20 cellular contexts compared by ENCODE assay signal in the genomic region with DNA sequence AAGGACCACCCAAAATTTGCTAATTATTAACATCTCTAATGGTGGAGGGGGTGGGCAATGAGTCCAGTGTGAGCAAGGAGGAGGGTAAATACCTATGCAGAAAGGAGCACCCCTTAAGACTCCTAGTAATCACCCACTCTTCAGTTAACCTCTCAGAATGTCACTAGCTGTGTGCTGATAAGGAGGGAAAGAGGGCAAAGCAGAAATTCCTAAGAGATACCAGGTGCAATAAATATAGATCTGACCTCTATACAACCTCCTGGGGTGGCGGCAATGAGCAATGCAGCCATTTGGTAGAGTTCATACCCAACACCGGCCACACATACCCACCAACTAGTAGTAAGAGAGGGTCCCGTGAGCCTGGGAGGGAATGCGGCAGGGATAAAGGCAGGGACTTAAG. TPM values are rescaled to one million over a fixed set of nuclear protein-coding genes. Genes with fewer than 3 reads are reported as not detected.
DNase-seq lines count a peak whose midpoint lies in the region; ATAC-seq and TF ChIP-seq lines count a peak whose summit lies in the region.
"Had no signal": no experiment of that assay in that cellular context is flagged by ENCODE, and none has a peak within 500 bp of the region (broad histone marks: within the 10 kb centered on the region; RNA-seq: fewer than 3 reads in every experiment).

No MANE protein-coding gene starts in this region.

- H3K27me3 Mint-ChIP-seq in WTC11 (ENCODE audit: low read depth) = no peaks in the 10 kb centered on the region
- no peaks in the 10 kb centered on the region for H3K27me3 Mint-ChIP-seq in nephron (ENCODE audit: low read depth)
- H3K27me3 Mint-ChIP-seq: CD4-positive, CD25-positive, alpha-beta regulatory T cell had no signal

- POLR2A ChIA-PET in WTC11 (lab: Charles Lee) = interaction anchor here (1.2 kb wide), 1 partner anchor 13 kb away, joined by 6 read pairs; the partner anchor contains the start of gene DPY19L3

- H3K4me1 ChIP-seq in heart right ventricle (peaks cover 0 to 12% (median 0%) of the 10 kb centered on the region in 9 donors), right atrium auricular region (peaks cover 0 to 3% of the 10 kb centered on the region in 2 donors)
- H3K4me1 ChIP-seq: BLaER1, HAP-1 had no signal

- H3K36me3 ChIP-seq in heart right ventricle (no peaks in the 10 kb centered on the region), right atrium auricular region (no peaks in the 10 kb centered on the region)
- H3K36me3 ChIP-seq: BLaER1 had no signal

- WGBS in heart right ventricle, 2 donors = 58 to 69% methylated on average over 4 of the region's 4 CpGs

- no peaks in the 10 kb centered on the region for H3K36me3 Mint-ChIP-seq in WTC11
- no peaks in the 10 kb centered on the region for H3K36me3 Mint-ChIP-seq in nephron (ENCODE audit: low read depth)

- H3K9me3 Mint-ChIP-seq in WTC11 (no peaks in the 10 kb centered on the region), nephron (no peaks in the 10 kb centered on the region)
- H3K9me3 Mint-ChIP-seq: CD4-positive, CD25-positive, alpha-beta regulatory T cell; HFFc6 had no signal

- in situ Hi-C loops in GM13977 (cut with MboI; ENCODE audit: low pct_unique_long_range_greater_than_20kb, low sequenced_read_pairs, unreplicated experiment) = no loop called here

- DNase-seq in heart right ventricle (no peak), right atrium auricular region (ENCODE audit: low spot score) (no peak), WTC11 (ENCODE audit: low spot score) (no peak), GM13977 (ENCODE audit: low spot score) (no peak), MV-4-11 (lab: John Stamatoyannopoulos, UW) (no peak)
- DNase-seq: CD4-positive, CD25-positive, alpha-beta regulatory T cell; DMS53; GM23248; HFFc6; Kasumi-1; NCI-H2029; NCI-H446; NCI-H524 treated with DMSO at 0.1 percent for 48 hours; NCI-H774; SJCRH30 had no signal

- TF ChIP-seq CTCF in heart right ventricle (IDR thresholded peaks at IDR 0.05) = no peak
- no peak for TF ChIP-seq CTCF in right atrium auricular region (IDR thresholded peaks at IDR 0.05)
- no peak for TF ChIP-seq CTCF in WTC11 (IDR thresholded peaks at IDR 0.05)
- TF ChIP-seq CTCF in nephron (IDR thresholded peaks at IDR 0.05; ENCODE audit: unreplicated experiment in 3 of 3) = no peak
- TF ChIP-seq CTCF in GM13977 (IDR thresholded peaks at IDR 0.05; ENCODE audit: extremely low read depth, insufficient read depth, missing control alignments) = no peak

- H3K27ac ChIP-seq in heart right ventricle (no peak overlapping the region), right atrium auricular region (no peak overlapping the region)
- H3K27ac ChIP-seq: BLaER1, GM23248, SJCRH30 had no signal

- CTCF ChIA-PET in WTC11 (lab: Charles Lee) = interaction anchor here (0.6 kb wide), 1 partner anchor 78 kb away, joined by 6 read pairs; no protein-coding TSS in a partner anchor

- H3K4me3 Mint-ChIP-seq in WTC11 = no peak overlapping the region
- H3K4me3 Mint-ChIP-seq in nephron = no peak overlapping the region
- H3K4me3 Mint-ChIP-seq: CD4-positive, CD25-positive, alpha-beta regulatory T cell; HFFc6 had no signal

- no peaks in the 10 kb centered on the region for H3K9me3 ChIP-seq in heart right ventricle
- H3K9me3 ChIP-seq in right atrium auricular region = no peaks in the 10 kb centered on the region
- H3K9me3 ChIP-seq: BLaER1, HAP-1, SJCRH30 had no signal

- H3K27me3 ChIP-seq in heart right ventricle (peaks cover 0 to 14% (median 0%) of the 10 kb centered on the region in 7 donors), right atrium auricular region (no peaks in the 10 kb centered on the region)
- H3K27me3 ChIP-seq: BLaER1, SJCRH30 had no signal

- H3K27ac Mint-ChIP-seq in WTC11 (peak overlapping the region; percentile 68; the same call in 1 of the 2 replicates), nephron (peak overlapping the region; percentile 29 to 59 (median 55))
- H3K27ac Mint-ChIP-seq: CD4-positive, CD25-positive, alpha-beta regulatory T cell; HFFc6 had no signal

- ATAC-seq in heart right ventricle = peak in 5 of 8 donors; percentile 4 to 65 (median 47)
- no peak for ATAC-seq in WTC11
- no peak for ATAC-seq in HG03159 (IDR thresholded peaks at IDR 0.05; ENCODE audit: unreplicated experiment)
- ATAC-seq: SK-N-SH treated with all-trans-retinoic acid at 6 μM for 48 hours had no signal

- intact Hi-C loops in heart right ventricle (cut with DNase I) = no loop called here

- H3K4me1 Mint-ChIP-seq in WTC11 (no peaks in the 10 kb centered on the region), nephron (peaks cover 10% of the 10 kb centered on the region)

- H3K4me3 ChIP-seq in heart right ventricle (no peak overlapping the region), right atrium auricular region (no peak overlapping the region)
- H3K4me3 ChIP-seq: BLaER1, GM23248, HAP-1, SJCRH30 had no signal

TF ChIP-seq in WTC11, 78 proteins besides CTCF, POLR2A, EP300 and RAD21 (continues in another document):
- TF ChIP-seq ZNF671 (CRISPR knock-in tag; IDR thresholded peaks at IDR 0.05) (no peak), SOX15 (CRISPR knock-in tag; IDR thresholded peaks at IDR 0.05) (no peak), ZNF416 (CRISPR knock-in tag; IDR thresholded peaks at IDR 0.05) (no peak), CBFB (CRISPR knock-in tag; IDR thresholded peaks at IDR 0.05; ENCODE audit: low read depth) (no peak), TEAD4 (CRISPR knock-in tag; IDR thresholded peaks at IDR 0.05) (no peak), ATF1 (CRISPR knock-in tag; IDR thresholded peaks at IDR 0.05) (no peak), MLX (CRISPR knock-in tag; IDR thresholded peaks at IDR 0.05) (no peak), ZNF219 (CRISPR knock-in tag; IDR thresholded peaks at IDR 0.05; ENCODE audit: borderline replicate concordance) (no peak)
- TF ChIP-seq, protein P1, sequence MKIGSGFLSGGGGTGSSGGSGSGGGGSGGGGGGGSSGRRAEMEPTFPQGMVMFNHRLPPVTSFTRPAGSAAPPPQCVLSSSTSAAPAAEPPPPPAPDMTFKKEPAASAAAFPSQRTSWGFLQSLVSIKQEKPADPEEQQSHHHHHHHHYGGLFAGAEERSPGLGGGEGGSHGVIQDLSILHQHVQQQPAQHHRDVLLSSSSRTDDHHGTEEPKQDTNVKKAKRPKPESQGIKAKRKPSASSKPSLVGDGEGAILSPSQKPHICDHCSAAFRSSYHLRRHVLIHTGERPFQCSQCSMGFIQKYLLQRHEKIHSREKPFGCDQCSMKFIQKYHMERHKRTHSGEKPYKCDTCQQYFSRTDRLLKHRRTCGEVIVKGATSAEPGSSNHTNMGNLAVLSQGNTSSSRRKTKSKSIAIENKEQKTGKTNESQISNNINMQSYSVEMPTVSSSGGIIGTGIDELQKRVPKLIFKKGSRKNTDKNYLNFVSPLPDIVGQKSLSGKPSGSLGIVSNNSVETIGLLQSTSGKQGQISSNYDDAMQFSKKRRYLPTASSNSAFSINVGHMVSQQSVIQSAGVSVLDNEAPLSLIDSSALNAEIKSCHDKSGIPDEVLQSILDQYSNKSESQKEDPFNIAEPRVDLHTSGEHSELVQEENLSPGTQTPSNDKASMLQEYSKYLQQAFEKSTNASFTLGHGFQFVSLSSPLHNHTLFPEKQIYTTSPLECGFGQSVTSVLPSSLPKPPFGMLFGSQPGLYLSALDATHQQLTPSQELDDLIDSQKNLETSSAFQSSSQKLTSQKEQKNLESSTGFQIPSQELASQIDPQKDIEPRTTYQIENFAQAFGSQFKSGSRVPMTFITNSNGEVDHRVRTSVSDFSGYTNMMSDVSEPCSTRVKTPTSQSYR (CRISPR knock-in tag; IDR thresholded peaks at IDR 0.05) = no peak
- TF ChIP-seq, protein P2, sequence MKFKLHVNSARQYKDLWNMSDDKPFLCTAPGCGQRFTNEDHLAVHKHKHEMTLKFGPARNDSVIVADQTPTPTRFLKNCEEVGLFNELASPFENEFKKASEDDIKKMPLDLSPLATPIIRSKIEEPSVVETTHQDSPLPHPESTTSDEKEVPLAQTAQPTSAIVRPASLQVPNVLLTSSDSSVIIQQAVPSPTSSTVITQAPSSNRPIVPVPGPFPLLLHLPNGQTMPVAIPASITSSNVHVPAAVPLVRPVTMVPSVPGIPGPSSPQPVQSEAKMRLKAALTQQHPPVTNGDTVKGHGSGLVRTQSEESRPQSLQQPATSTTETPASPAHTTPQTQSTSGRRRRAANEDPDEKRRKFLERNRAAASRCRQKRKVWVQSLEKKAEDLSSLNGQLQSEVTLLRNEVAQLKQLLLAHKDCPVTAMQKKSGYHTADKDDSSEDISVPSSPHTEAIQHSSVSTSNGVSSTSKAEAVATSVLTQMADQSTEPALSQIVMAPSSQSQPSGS (CRISPR knock-in tag; IDR thresholded peaks at IDR 0.05; ENCODE audit: borderline replicate concordance, low read depth) = no peak
- TF ChIP-seq, protein P3, sequence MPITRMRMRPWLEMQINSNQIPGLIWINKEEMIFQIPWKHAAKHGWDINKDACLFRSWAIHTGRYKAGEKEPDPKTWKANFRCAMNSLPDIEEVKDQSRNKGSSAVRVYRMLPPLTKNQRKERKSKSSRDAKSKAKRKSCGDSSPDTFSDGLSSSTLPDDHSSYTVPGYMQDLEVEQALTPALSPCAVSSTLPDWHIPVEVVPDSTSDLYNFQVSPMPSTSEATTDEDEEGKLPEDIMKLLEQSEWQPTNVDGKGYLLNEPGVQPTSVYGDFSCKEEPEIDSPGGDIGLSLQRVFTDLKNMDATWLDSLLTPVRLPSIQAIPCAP (CRISPR knock-in tag; IDR thresholded peaks at IDR 0.05) = no peak

RNA-seq across cellular contexts. Expression of gene DPY19L3, which starts 12.6 kb away (rescaled TPM):
- total RNA-seq in heart right ventricle (10 to 100 TPM in 1 of 10 donors, 1 to 10 TPM in 9; 3.2 to 11.8 (median 4.7) TPM), right atrium auricular region (10 to 100 TPM in 1 of 2 donors, 1 to 10 TPM in 1; 3.7 to 14.6 TPM), WTC11 (2021) (63.0 to 74.3 TPM (median 73.2 TPM) in 3 replicates)
- 1 to 10 TPM; 2.9 to 3.5 TPM for polyA plus RNA-seq in heart right ventricle

RNA-seq across cellular contexts. Expression of gene ZNF507, which starts 47.5 kb away (rescaled TPM):
- total RNA-seq in heart right ventricle (10 to 100 TPM; 13.3 to 26.6 (median 17.7) TPM), right atrium auricular region (10 to 100 TPM in 1 of 2 donors, 1 to 10 TPM in 1; 9.0 to 12.7 TPM), WTC11 (2021) (25.7 to 27.6 TPM (median 26.4 TPM) in 3 replicates)
- polyA plus RNA-seq in heart right ventricle = 1 to 10 TPM; 2.7 to 5.6 TPM

Comparison
In these comparisons a context has a peak if more than half of its experiments do, and no peak if none do; other contexts are left out.
1. ATAC-seq: peak in heart right ventricle (5 of 8); none in WTC11 (single experiment) and HG03159 (single experiment).